24 cellular contexts compared by ENCODE assay signal in the genomic region with DNA sequence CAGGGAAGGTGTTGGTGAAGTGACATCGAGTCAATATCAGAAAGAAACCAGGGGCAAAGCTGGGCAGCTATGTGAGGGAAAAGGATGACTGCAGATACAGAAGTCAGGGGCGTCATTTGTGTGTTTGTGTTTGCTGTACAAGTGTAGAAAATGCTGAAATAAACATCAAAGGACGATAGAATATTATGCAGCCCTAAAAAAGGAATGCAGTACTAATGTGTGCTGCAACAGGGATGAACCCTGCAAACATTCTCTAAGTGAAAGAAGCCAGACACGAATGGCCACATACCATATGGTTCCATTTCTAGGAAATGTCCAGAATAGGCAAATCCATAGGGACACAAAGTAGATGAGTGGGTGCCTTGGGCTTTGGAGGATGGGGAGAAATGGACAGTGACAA.
"Had no signal": no experiment of that assay in that cellular context is flagged by ENCODE, and none has a peak within 500 bp of the region (broad histone marks: within the 10 kb centered on the region; RNA-seq: fewer than 3 reads in every experiment).

No MANE protein-coding gene starts in this region.

- H3K4me2 ChIP-seq: smooth muscle cell had no signal

- H3K9ac ChIP-seq: parathyroid adenoma had no signal

- H2AFZ ChIP-seq: parathyroid adenoma had no signal

- ATAC-seq: left ventricle myocardium superior; lower lobe of right lung; naive thymus-derived CD8-positive, alpha-beta T cell; sciatic nerve had no signal

- H3K4me1 ChIP-seq: colonic mucosa, parathyroid adenoma had no signal

- H3K36me3 ChIP-seq: colonic mucosa, lower lobe of right lung, neutrophil, prostate gland, right atrium auricular region, thyroid gland had no signal

- H3K27ac ChIP-seq: colonic mucosa, lower lobe of right lung, neutrophil, parathyroid adenoma, prostate gland, right atrium auricular region, thyroid gland had no signal

- H3K27me3 ChIP-seq: colonic mucosa, right atrium auricular region, stomach, thyroid gland had no signal

- DNase-seq: colonic mucosa; effector CD4-positive, alpha-beta T cell; hypothalamus; immature natural killer cell; left ventricle myocardium superior; lower lobe of right lung; naive thymus-derived CD8-positive, alpha-beta T cell; stimulated activated CD4-positive, alpha-beta T cell treated with anti-CD3 and anti-CD28 coated beads, Interleukin-12 subunit alpha, Interleukin-12 subunit beta, amount 100 ng/mL, for 4 hours; stimulated activated CD4-positive, alpha-beta T cell treated with anti-CD3 and anti-CD28 coated beads, Interleukin-1b, Interleukin-23, amount 100 ng/mL, for 48 hours; stimulated activated CD4-positive, alpha-beta T cell treated with anti-CD3 and anti-CD28 coated beads, Interleukin-4, amount 100 ng/mL, for 1 hour; stimulated activated CD8-positive, alpha-beta memory T cell treated with anti-CD3 and anti-CD28 coated beads, Interleukin-4, amount 100 ng/mL, for 48 hours; stimulated activated naive CD4-positive, alpha-beta T cell treated with Interleukin-2 at 50 U/mL for 16 hours; stomach; thyroid gland; trophoblast cell had no signal

- H3K4me3 Mint-ChIP-seq: immature natural killer cell; naive thymus-derived CD8-positive, alpha-beta T cell; neural crest cell had no signal

- H3K27ac Mint-ChIP-seq: immature natural killer cell; naive thymus-derived CD8-positive, alpha-beta T cell had no signal

- H3K4me3 ChIP-seq: colonic mucosa, lower lobe of right lung, prostate gland, right atrium auricular region, smooth muscle cell, stomach, thyroid gland had no signal

- H3K9me3 Mint-ChIP-seq: immature natural killer cell had no signal

- H3K79me2 ChIP-seq: parathyroid adenoma had no signal

- H3K9me3 ChIP-seq: colonic mucosa, lower lobe of right lung, neutrophil, prostate gland, right atrium auricular region, stomach, thyroid gland had no signal

- FAIRE-seq: frontal cortex, keratinocyte had no signal
